8 cellular contexts compared by ENCODE assay signal in the genomic region with DNA sequence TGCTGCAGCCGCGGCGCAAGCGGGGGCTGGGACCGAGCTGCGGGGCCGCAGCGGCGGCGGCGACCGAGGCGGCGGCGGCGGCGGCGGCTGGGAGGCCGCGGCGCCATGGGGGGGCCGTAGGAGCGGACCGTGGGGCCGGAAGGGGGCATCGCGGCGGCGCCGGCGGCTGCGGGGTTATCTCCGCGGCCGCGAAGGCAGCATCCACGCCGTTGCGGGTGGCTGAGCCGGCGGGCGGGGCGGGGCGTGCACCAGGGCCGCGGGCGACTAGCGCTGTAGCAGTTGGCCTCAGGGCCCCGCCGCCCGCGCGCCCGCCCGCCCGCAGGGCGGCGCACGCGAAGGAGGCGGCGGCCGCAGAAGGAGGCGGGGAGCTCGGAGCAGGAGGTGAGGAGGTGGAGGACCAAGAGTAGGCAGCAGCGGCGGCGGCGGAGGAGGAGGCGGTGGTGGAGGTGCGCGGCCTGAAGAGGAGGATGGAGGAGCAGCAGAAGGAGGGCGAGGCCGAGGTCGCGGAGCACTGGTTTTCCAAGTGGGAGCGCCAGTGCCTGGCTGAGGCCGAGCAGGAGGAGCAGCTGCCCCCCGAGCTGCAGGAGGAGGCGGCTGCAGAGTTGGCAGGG.
A peak's percentile ranks its signal among the peaks of the same experiment; 100 is the strongest.
DNase-seq lines count a peak whose midpoint lies in the region; ATAC-seq and TF ChIP-seq lines count a peak whose summit lies in the region.

No MANE protein-coding gene starts in this region.

- H3K4me3 Mint-ChIP-seq in T-helper 17 cell, result peak overlapping the region; percentile 66
- H3K4me3 Mint-ChIP-seq in dendritic cell treated with granulocyte-macrophage colony-stimulating factor and Interleukin-4, amounts not matched to agents 40 ng/mL and 50 ng/mL, for 4 days, result peak overlapping the region; percentile 67

- H3K36me3 ChIP-seq in HAP-1 (replicated peaks) (no peaks in the 10 kb centered on the region), mesendoderm (ENCODE audit: control insufficient read depth, insufficient read depth, low read length) (no peaks in the 10 kb centered on the region), tibial nerve (no peaks in the 10 kb centered on the region)

- intact Hi-C loops in dendritic cell treated with granulocyte-macrophage colony-stimulating factor and Interleukin-4, amounts not matched to agents 40 ng/mL and 50 ng/mL, for 4 days (cut with micrococcal nuclease), result no loop called here

- no peaks in the 10 kb centered on the region for H3K79me2 ChIP-seq in mesendoderm (ENCODE audit: control insufficient read depth, insufficient read depth, low read length)

- DNase-seq in DMS53 treated with DMSO at 0.1 percent for 48 hours (lab: John Stamatoyannopoulos, UW; ENCODE audit: unreplicated experiment) (peak; percentile 17), HAP-1 (ENCODE audit: low spot score in 2 of 2) (peak; percentile 61 to 81), T-helper 17 cell (peak; percentile 7 to 8 (median 7)), mesendoderm (peak; percentile 43), tibial nerve (ENCODE audit: low spot score in 2 of 2) (no peak), DMS79 (lab: John Stamatoyannopoulos, UW) (no peak)

- H3K56ac ChIP-seq in mesendoderm (ENCODE audit: low read length), result peak overlapping the region; percentile 49

- peaks cover 2% of the 10 kb centered on the region for H3K27me3 Mint-ChIP-seq in T-helper 17 cell
- peaks cover 42% of the 10 kb centered on the region for H3K27me3 Mint-ChIP-seq in dendritic cell treated with granulocyte-macrophage colony-stimulating factor and Interleukin-4, amounts not matched to agents 40 ng/mL and 50 ng/mL, for 4 days

- H3K9me3 ChIP-seq in HAP-1, result no peaks in the 10 kb centered on the region
- H3K9me3 ChIP-seq in T-helper 17 cell (ENCODE audit: control insufficient read depth, low read length, poor library complexity, severe bottlenecking), result no peaks in the 10 kb centered on the region
- no peaks in the 10 kb centered on the region for H3K9me3 ChIP-seq in tibial nerve

- no peak overlapping the region for H3K27ac Mint-ChIP-seq in T-helper 17 cell
- H3K27ac Mint-ChIP-seq in dendritic cell treated with granulocyte-macrophage colony-stimulating factor and Interleukin-4, amounts not matched to agents 40 ng/mL and 50 ng/mL, for 4 days, result no peak overlapping the region

- H3K9ac ChIP-seq in mesendoderm (ENCODE audit: low read length), result peak overlapping the region; percentile 32

- H4K8ac ChIP-seq in mesendoderm (ENCODE audit: low read depth, low read length), result no peak overlapping the region

- in situ Hi-C loops in HAP-1 (cut with MboI; ENCODE audit: low sequenced_read_pairs), result no loop called here

- H2BK5ac ChIP-seq in mesendoderm (ENCODE audit: low read length), result no peak overlapping the region

- H3K79me1 ChIP-seq in mesendoderm (ENCODE audit: low read length), result no peaks in the 10 kb centered on the region

- H3K27ac ChIP-seq in mesendoderm (ENCODE audit: low read depth, low read length) (no peak overlapping the region), tibial nerve (peak overlapping the region in 1 of 4 donors; percentile 59)

- no peaks in the 10 kb centered on the region for H3K9me3 Mint-ChIP-seq in dendritic cell treated with granulocyte-macrophage colony-stimulating factor and Interleukin-4, amounts not matched to agents 40 ng/mL and 50 ng/mL, for 4 days

- no peak overlapping the region for H2BK15ac ChIP-seq in mesendoderm (replicated peaks; ENCODE audit: low read depth)

- H3K4me2 ChIP-seq in mesendoderm (ENCODE audit: low read length), result peak overlapping the region; percentile 38

- H3K23ac ChIP-seq in mesendoderm (ENCODE audit: low read length), result no peak overlapping the region

- no peak for TF ChIP-seq EP300 in tibial nerve (IDR thresholded peaks at IDR 0.05)

- WGBS in mesendoderm (ENCODE audit: extremely low coverage, insufficient coverage, low lambda C conversion rate), result no CpG with 5 or more reads among the region's 80 CpGs
- 0 to 38% methylated on average over 17 to 80 of the region's 80 CpGs for WGBS in tibial nerve, 2 donors

- H3K27me3 ChIP-seq in HAP-1 (ENCODE audit: low read depth) (no peaks in the 10 kb centered on the region), mesendoderm (ENCODE audit: insufficient read depth, low read length, poor library complexity) (no peaks in the 10 kb centered on the region), tibial nerve (peaks cover 0 to 13% of the 10 kb centered on the region in 2 donors)

- peak; percentile 89 for ATAC-seq in T-helper 17 cell
- no peak for ATAC-seq in HG03095 (IDR thresholded peaks at IDR 0.05; ENCODE audit: unreplicated experiment)

- TF ChIP-seq POLR2A in tibial nerve (IDR thresholded peaks at IDR 0.05), result no peak

- H3K4me1 ChIP-seq in HAP-1, result peaks cover 40% of the 10 kb centered on the region
- no peaks in the 10 kb centered on the region for H3K4me1 ChIP-seq in mesendoderm (ENCODE audit: control insufficient read depth, low read depth, low read length)
- peaks cover 0 to 8% (median 0%) of the 10 kb centered on the region in 4 donors for H3K4me1 ChIP-seq in tibial nerve

- no peak overlapping the region for H2AK5ac ChIP-seq in mesendoderm (ENCODE audit: low read length)

- no peaks in the 10 kb centered on the region for H3K36me3 Mint-ChIP-seq in T-helper 17 cell (ENCODE audit: low read depth)
- H3K36me3 Mint-ChIP-seq in dendritic cell treated with granulocyte-macrophage colony-stimulating factor and Interleukin-4, amounts not matched to agents 40 ng/mL and 50 ng/mL, for 4 days (ENCODE audit: low read depth), result no peaks in the 10 kb centered on the region

- H3K4me1 Mint-ChIP-seq in T-helper 17 cell, result peaks cover 6% of the 10 kb centered on the region
- peaks cover 14% of the 10 kb centered on the region for H3K4me1 Mint-ChIP-seq in dendritic cell treated with granulocyte-macrophage colony-stimulating factor and Interleukin-4, amounts not matched to agents 40 ng/mL and 50 ng/mL, for 4 days (ENCODE audit: low read depth)

- peak overlapping the region; percentile 32 for H3K4me3 ChIP-seq in HAP-1
- no peak overlapping the region for H3K4me3 ChIP-seq in mesendoderm (ENCODE audit: low read length)
- H3K4me3 ChIP-seq in tibial nerve, result peak overlapping the region; percentile 22 to 55 (median 38)

- peak in 2 of 5 experiments; percentile 17 to 18 for TF ChIP-seq CTCF in tibial nerve (IDR thresholded peaks at IDR 0.05)

- no peak overlapping the region for H3K18ac ChIP-seq in mesendoderm (ENCODE audit: low read length)

- H4K5ac ChIP-seq in mesendoderm (ENCODE audit: low read length), result no peak overlapping the region

- no peak overlapping the region for H3K4ac ChIP-seq in mesendoderm (ENCODE audit: low read depth, low read length)

- H2BK120ac ChIP-seq in mesendoderm (ENCODE audit: low read depth, low read length), result no peak overlapping the region

Comparison
In these comparisons a context has a peak if more than half of its experiments do, and no peak if none do; other contexts are left out.
1. DNase-seq: peak in DMS53 treated with DMSO at 0.1 percent for 48 hours (single experiment), HAP-1 (2 of 2), T-helper 17 cell (3 of 3) and mesendoderm (single experiment); none in tibial nerve (0 of 2) and DMS79 (single experiment).